ENCODE assay signal across 8 cellular contexts in genomic region chr1:161153682-161154337, GRCh38. TPM values are rescaled to one million over a fixed set of nuclear protein-coding genes. Genes with fewer than 3 reads are reported as not detected.
DNase-seq lines count a peak whose midpoint lies in the region; ATAC-seq, FAIRE-seq and TF ChIP-seq lines count a peak whose summit lies in the region.

TSS of gene UFC1 (plus strand) at chr1:161153978. CDS start at chr1:161153998, 20 bp downstream.

- FAIRE-seq in D721Med (lab: Jason Lieb, UNC), result peak; percentile 44

- H3K79me2 ChIP-seq in KMS-11 (ENCODE audit: insufficient read depth, low read depth), result peaks cover 19% of the 10 kb centered on the region; the same call in 1 of the 2 replicates

- peaks cover 27% of the 10 kb centered on the region for H3K4me1 Mint-ChIP-seq in activated T-cell treated with anti-CD3 and anti-CD28 coated beads, Interleukin-2, amount 50 U/mL, for 24 hours (ENCODE audit: low read depth)
- H3K4me1 Mint-ChIP-seq in stimulated activated effector memory CD8-positive, alpha-beta T cell treated with anti-CD3 and anti-CD28 coated beads, Interleukin-12 subunit alpha, Interleukin-12 subunit beta, amount 100 ng/mL, for 72 hours, result peaks cover 26% of the 10 kb centered on the region

- H3K27ac Mint-ChIP-seq in activated T-cell treated with anti-CD3 and anti-CD28 coated beads, Interleukin-2, amount 50 U/mL, for 24 hours, result peak within 1 kb of the TSS; percentile 100
- H3K27ac Mint-ChIP-seq in stimulated activated effector memory CD8-positive, alpha-beta T cell treated with anti-CD3 and anti-CD28 coated beads, Interleukin-12 subunit alpha, Interleukin-12 subunit beta, amount 100 ng/mL, for 72 hours, result peak within 1 kb of the TSS; percentile 100

- intact Hi-C loops in Panc1 (cut with micrococcal nuclease; ENCODE audit: unreplicated experiment), result no loop called here
- intact Hi-C loops in esophagus muscularis mucosa (cut with DNase I), result loop anchor here (2.0 kb wide), 1 partner anchor 21 kb away; the partner anchor contains the start of gene DEDD

- H3K27ac ChIP-seq in KMS-11 (peak within 1 kb of the TSS; percentile 88), Panc1 (ENCODE audit: low read length) (peak within 1 kb of the TSS; percentile 99), esophagus muscularis mucosa (replicated peaks in 1 of 4) (peak within 1 kb of the TSS; percentile 84 to 92 (median 85))

- peak within 1 kb of the TSS; percentile 94 for H3K4me3 Mint-ChIP-seq in activated T-cell treated with anti-CD3 and anti-CD28 coated beads, Interleukin-2, amount 50 U/mL, for 24 hours
- peak within 1 kb of the TSS; percentile 95 for H3K4me3 Mint-ChIP-seq in stimulated activated effector memory CD8-positive, alpha-beta T cell treated with anti-CD3 and anti-CD28 coated beads, Interleukin-12 subunit alpha, Interleukin-12 subunit beta, amount 100 ng/mL, for 72 hours

- TF ChIP-seq EP300 in esophagus muscularis mucosa (IDR thresholded peaks at IDR 0.05), result no peak

- H2AFZ ChIP-seq in KMS-11 (ENCODE audit: low read depth), result peak within 1 kb of the TSS; percentile 78

- in situ Hi-C loops in Panc1 (cut with HindIII; ENCODE audit: low pct_unique_long_range_greater_than_20kb, low sequenced_read_pairs), result no loop called here

- DNase-seq in D721Med (ENCODE audit: insufficient read length, low spot score) (peak; percentile 82), Panc1 (ENCODE audit: low read depth, low spot score) (peak; percentile 85), esophagus muscularis mucosa (ENCODE audit: extremely low spot score) (peak; percentile 95), myocyte (ENCODE audit: low read depth) (peak; percentile 91)
- DNase-seq in activated T-cell treated with anti-CD3 and anti-CD28 coated beads, Interleukin-2, amount 50 U/mL, for 24 hours, result peak; percentile 86
- DNase-seq in stimulated activated effector memory CD8-positive, alpha-beta T cell treated with anti-CD3 and anti-CD28 coated beads, Interleukin-12 subunit alpha, Interleukin-12 subunit beta, amount 100 ng/mL, for 72 hours (ENCODE audit: low spot score in 2 of 2), result peak; percentile 61 to 89

- no peaks in the 10 kb centered on the region for H3K9me3 Mint-ChIP-seq in activated T-cell treated with anti-CD3 and anti-CD28 coated beads, Interleukin-2, amount 50 U/mL, for 24 hours
- no peaks in the 10 kb centered on the region for H3K9me3 Mint-ChIP-seq in stimulated activated effector memory CD8-positive, alpha-beta T cell treated with anti-CD3 and anti-CD28 coated beads, Interleukin-12 subunit alpha, Interleukin-12 subunit beta, amount 100 ng/mL, for 72 hours

- no peak for TF ChIP-seq POLR2A in esophagus muscularis mucosa (IDR thresholded peaks at IDR 0.05; ENCODE audit: low read depth)

- H3K9me3 ChIP-seq in Panc1 (ENCODE audit: control insufficient read depth, insufficient read depth, low read depth, low read length), result no peaks in the 10 kb centered on the region
- no peaks in the 10 kb centered on the region for H3K9me3 ChIP-seq in esophagus muscularis mucosa

- peaks cover 41% of the 10 kb centered on the region for H3K36me3 Mint-ChIP-seq in activated T-cell treated with anti-CD3 and anti-CD28 coated beads, Interleukin-2, amount 50 U/mL, for 24 hours (ENCODE audit: low read depth)
- H3K36me3 Mint-ChIP-seq in stimulated activated effector memory CD8-positive, alpha-beta T cell treated with anti-CD3 and anti-CD28 coated beads, Interleukin-12 subunit alpha, Interleukin-12 subunit beta, amount 100 ng/mL, for 72 hours, result peaks cover 49% of the 10 kb centered on the region

- peak within 1 kb of the TSS; percentile 89 for H3K9ac ChIP-seq in KMS-11

- H3K27me3 Mint-ChIP-seq in activated T-cell treated with anti-CD3 and anti-CD28 coated beads, Interleukin-2, amount 50 U/mL, for 24 hours, result no peaks in the 10 kb centered on the region

- CTCF ChIA-PET in Panc1 (lab: Charles Lee), result interaction anchor here (0.6 kb wide), 1 partner anchor 59 kb away, joined by 4 read pairs; no protein-coding TSS in a partner anchor

- no peaks in the 10 kb centered on the region for H4K20me1 ChIP-seq in KMS-11 (ENCODE audit: insufficient read depth)

- TSS peak; percentile 96 for BruUV-seq in Panc1 (replicated peaks; lab: Mats Ljungman, UMichigan)

- POLR2A ChIA-PET in Panc1 (lab: Charles Lee), result interaction anchor here (0.9 to 2.1 kb wide), 4 partner anchors 12 to 36 kb away, joined by 3 to 5 read pairs (median 4); partner anchors contain the start of genes B4GALT3, NIT1, PFDN2 and PPOX

- H3K4me3 ChIP-seq in KMS-11 (IDR thresholded peaks at IDR 0.05; ENCODE audit: insufficient read depth, low read depth, low read length), result peak within 1 kb of the TSS; percentile 99
- H3K4me3 ChIP-seq in Panc1 (ENCODE audit: low read depth in 2 of 2, low read length in 2 of 2), result peak within 1 kb of the TSS; percentile 83 to 98
- peak within 1 kb of the TSS; percentile 63 to 73 (median 64) for H3K4me3 ChIP-seq in esophagus muscularis mucosa

- H3K4me1 ChIP-seq in KMS-11 (ENCODE audit: low read depth, poor library complexity, severe bottlenecking), result peaks cover 30% of the 10 kb centered on the region
- H3K4me1 ChIP-seq in Panc1 (ENCODE audit: control insufficient read depth, insufficient read depth, low read length), result peaks cover 20% of the 10 kb centered on the region
- H3K4me1 ChIP-seq in esophagus muscularis mucosa, result peaks cover 14 to 30% (median 25%) of the 10 kb centered on the region in 4 donors

- WGBS in esophagus muscularis mucosa, result under 1% methylated on average over 20 of the region's 33 CpGs

- TF ChIP-seq CTCF in D721Med (IDR thresholded peaks at IDR 0.05; ENCODE audit: insufficient read depth, missing control alignments), result no peak
- no peak for TF ChIP-seq CTCF in KMS-11 (conservative IDR thresholded peaks at IDR 0.05; ENCODE audit: low read depth, low read length)
- no peak for TF ChIP-seq CTCF in Panc1 (IDR thresholded peaks at IDR 0.05)
- TF ChIP-seq CTCF in esophagus muscularis mucosa (IDR thresholded peaks at IDR 0.05), result no peak

- H3K27me3 ChIP-seq in KMS-11 (ENCODE audit: insufficient read depth, low read depth) (no peaks in the 10 kb centered on the region), Panc1 (ENCODE audit: control insufficient read depth, insufficient read depth, low read length) (no peaks in the 10 kb centered on the region), esophagus muscularis mucosa (no peaks in the 10 kb centered on the region)

- H3K4me2 ChIP-seq in KMS-11, result peak within 1 kb of the TSS; percentile 52

- no peaks in the 10 kb centered on the region for H3K36me3 ChIP-seq in KMS-11 (ENCODE audit: insufficient read depth)
- H3K36me3 ChIP-seq in Panc1 (ENCODE audit: control insufficient read depth, insufficient read depth, low read length), result peaks cover 12% of the 10 kb centered on the region
- H3K36me3 ChIP-seq in esophagus muscularis mucosa, result peaks cover 5 to 20% (median 15%) of the 10 kb centered on the region in 4 donors

- ATAC-seq in GM21576 (IDR thresholded peaks at IDR 0.05; ENCODE audit: unreplicated experiment), result peak; percentile 83
- ATAC-seq in Panc1, result peak; percentile 94
- ATAC-seq in stimulated activated effector memory CD8-positive, alpha-beta T cell treated with anti-CD3 and anti-CD28 coated beads, Interleukin-12 subunit alpha, Interleukin-12 subunit beta, amount 100 ng/mL, for 72 hours, result peak; percentile 96

RNA-seq across cellular contexts. Expression of gene UFC1, which starts in this region (rescaled TPM):
- total RNA-seq in Panc1 (2021; ENCODE audit: unreplicated experiment) (127 TPM), esophagus muscularis mucosa (10 to 100 TPM; 62.8 to 86.1 (median 71.6) TPM), myocyte (67.2 and 78.5 TPM in 2 replicates)
- 179 TPM for polyA plus RNA-seq in Panc1 (2012; ENCODE audit: insufficient read length)
- polyA plus RNA-seq in myocyte (2012), result 102 TPM

Comparison
In these comparisons a context has a peak if more than half of its experiments do, and no peak if none do; other contexts are left out.
1. Peak in every context shown above with its lines: DNase-seq, ATAC-seq, H3K4me3 ChIP-seq and H3K27ac ChIP-seq.